In genomic region chr3:127834771-127835170, GRCh38 we compare ENCODE assay signal across 23 cellular contexts. TPM values are rescaled to one million over a fixed set of nuclear protein-coding genes. Genes with fewer than 3 reads are reported as not detected.
DNase-seq lines count a peak whose midpoint lies in the region; ATAC-seq and TF ChIP-seq lines count a peak whose summit lies in the region.
"Had no signal": no experiment of that assay in that cellular context is flagged by ENCODE, and none has a peak within 500 bp of the region (broad histone marks: within the 10 kb centered on the region; RNA-seq: fewer than 3 reads in every experiment).

No MANE protein-coding gene starts in this region.

- no peak for DNase-seq in esophagus muscularis mucosa (ENCODE audit: extremely low spot score)
- no peak for DNase-seq in stimulated activated CD8-positive, alpha-beta memory T cell treated with anti-CD3 and anti-CD28 coated beads, Interleukin-4, amount 100 ng/mL, for 48 hours
- no peak for DNase-seq in ecto neural progenitor cell (ENCODE audit: low spot score)
- no peak for DNase-seq in DMS53 (lab: John Stamatoyannopoulos, UW)
- DNase-seq: activated CD4-positive, alpha-beta T cell treated with anti-CD3 and anti-CD28 coated beads for 48 hours; activated CD8-positive, alpha-beta memory T cell treated with anti-CD3 and anti-CD28 coated beads, Interleukin-2, amount 50 U/mL, for 48 hours; activated naive CD4-positive, alpha-beta T cell; anterior cingulate cortex; DMS 273 treated with DMSO at 0.1 percent for 48 hours; heart left ventricle; mammary epithelial cell; natural killer cell; NCI-H1048; NCI-H2081; NCI-H524 treated with DMSO at 0.1 percent for 48 hours; spleen; stimulated activated naive CD4-positive, alpha-beta T cell; upper lobe of left lung had no signal

- no peak overlapping the region for H3K4me3 ChIP-seq in esophagus muscularis mucosa
- H3K4me3 ChIP-seq: heart left ventricle, spleen, upper lobe of left lung had no signal

- WGBS in esophagus muscularis mucosa, result 93% methylated on average over 4 of the region's 4 CpGs

- no peak for TF ChIP-seq CTCF in esophagus muscularis mucosa (IDR thresholded peaks at IDR 0.05)

- H3K9me3 Mint-ChIP-seq in stimulated activated memory B cell treated with anti-CD40 and anti-IgM and Interleukin-4, amounts not matched to agents 10 μg/mL and 1 μg/mL and 100 μg/mL, for 72 hours, result peaks cover 22% of the 10 kb centered on the region

- H3K27me3 ChIP-seq in esophagus muscularis mucosa, result peaks cover 0 to 5% (median 0%) of the 10 kb centered on the region in 4 donors
- H3K27me3 ChIP-seq: spleen, upper lobe of left lung had no signal

- ATAC-seq in GM18868 (IDR thresholded peaks at IDR 0.05; ENCODE audit: unreplicated experiment) (peak; percentile 9), GM21717 (IDR thresholded peaks at IDR 0.05; ENCODE audit: unreplicated experiment) (peak; percentile 30), HG03378 (IDR thresholded peaks at IDR 0.05; ENCODE audit: unreplicated experiment) (peak; percentile 1)
- peak; percentile 61 for ATAC-seq in stimulated activated memory B cell treated with anti-CD40 and anti-IgM and Interleukin-4, amounts not matched to agents 10 μg/mL and 1 μg/mL and 100 μg/mL, for 72 hours
- ATAC-seq: heart left ventricle, natural killer cell had no signal

- H3K4me1 Mint-ChIP-seq in stimulated activated memory B cell treated with anti-CD40 and anti-IgM and Interleukin-4, amounts not matched to agents 10 μg/mL and 1 μg/mL and 100 μg/mL, for 72 hours, result peaks cover 63% of the 10 kb centered on the region
- H3K4me1 Mint-ChIP-seq: natural killer cell had no signal

- no peak overlapping the region for H3K27ac ChIP-seq in esophagus muscularis mucosa (replicated peaks in 1 of 4)
- H3K27ac ChIP-seq: heart left ventricle, spleen, upper lobe of left lung had no signal

- no peak for TF ChIP-seq POLR2A in esophagus muscularis mucosa (IDR thresholded peaks at IDR 0.05; ENCODE audit: low read depth)

- H3K4me3 Mint-ChIP-seq in stimulated activated memory B cell treated with anti-CD40 and anti-IgM and Interleukin-4, amounts not matched to agents 10 μg/mL and 1 μg/mL and 100 μg/mL, for 72 hours, result no peak overlapping the region
- H3K4me3 Mint-ChIP-seq: natural killer cell had no signal

- H3K27me3 Mint-ChIP-seq in stimulated activated memory B cell treated with anti-CD40 and anti-IgM and Interleukin-4, amounts not matched to agents 10 μg/mL and 1 μg/mL and 100 μg/mL, for 72 hours, result peaks cover 8% of the 10 kb centered on the region

- H3K9me3 ChIP-seq in esophagus muscularis mucosa, result peaks cover 0 to 4% (median 0%) of the 10 kb centered on the region in 4 donors
- H3K9me3 ChIP-seq: upper lobe of left lung had no signal

- peak overlapping the region; percentile 89 for H3K27ac Mint-ChIP-seq in stimulated activated memory B cell treated with anti-CD40 and anti-IgM and Interleukin-4, amounts not matched to agents 10 μg/mL and 1 μg/mL and 100 μg/mL, for 72 hours
- H3K27ac Mint-ChIP-seq: natural killer cell, progenitor cell of endocrine pancreas had no signal

- TF ChIP-seq EP300 in esophagus muscularis mucosa (IDR thresholded peaks at IDR 0.05), result no peak

- peaks cover 30% of the 10 kb centered on the region for H3K36me3 Mint-ChIP-seq in stimulated activated memory B cell treated with anti-CD40 and anti-IgM and Interleukin-4, amounts not matched to agents 10 μg/mL and 1 μg/mL and 100 μg/mL, for 72 hours

- H3K4me1 ChIP-seq in esophagus muscularis mucosa, result no peaks in the 10 kb centered on the region
- H3K4me1 ChIP-seq: heart left ventricle, upper lobe of left lung had no signal

- no peaks in the 10 kb centered on the region for H3K36me3 ChIP-seq in esophagus muscularis mucosa
- H3K36me3 ChIP-seq: heart left ventricle, spleen, upper lobe of left lung had no signal

- intact Hi-C loops in esophagus muscularis mucosa (cut with DNase I), result loop anchor here (10.0 kb wide), 1 partner anchor 260 kb away; no protein-coding TSS in a partner anchor

RNA-seq across cellular contexts. Expression of gene MGLL, which starts 12.5 kb away (rescaled TPM):
- total RNA-seq in esophagus muscularis mucosa, result 100 to 1,000 TPM in 1 of 4 donors, 10 to 100 TPM in 3; 56.5 to 155 (median 80.7) TPM

Comparison
In these comparisons a context has a peak if more than half of its experiments do, and no peak if none do; other contexts are left out.
1. ATAC-seq: peak in every context shown above with its lines; median percentile 61 in stimulated activated memory B cell treated with anti-CD40 and anti-IgM and Interleukin-4, amounts not matched to agents 10 μg/mL and 1 μg/mL and 100 μg/mL, for 72 hours; 30 in GM21717; 9 in GM18868; 1 in HG03378.